Comparison of ENCODE assay signal across 8 cellular contexts in genomic region chr1:201481761-201482493, GRCh38. TPM values are rescaled to one million over a fixed set of nuclear protein-coding genes. Genes with fewer than 3 reads are reported as not detected.
DNase-seq lines count a peak whose midpoint lies in the region; ATAC-seq and TF ChIP-seq lines count a peak whose summit lies in the region.

No MANE protein-coding gene starts in this region.

- no peaks in the 10 kb centered on the region for H3K9me3 ChIP-seq in mucosa of descending colon

- no peak overlapping the region for H3K4me3 ChIP-seq in mucosa of descending colon

- DNase-seq in COLO829 (ENCODE audit: low spot score) (peak; percentile 90), GM20000 (ENCODE audit: low spot score) (peak; percentile 88), HK-2 (ENCODE audit: unreplicated experiment) (peak; percentile 86), NOMO-1 treated with dmso at 0.1 percent for 144 hours (lab: John Stamatoyannopoulos, UW; ENCODE audit: unreplicated experiment) (peak; percentile 79), epidermal melanocyte (ENCODE audit: insufficient read length, low spot score) (peak; percentile 79), mucosa of descending colon (peak; percentile 88 to 92 (median 88))
- DNase-seq in activated CD8-positive, alpha-beta memory T cell treated with anti-CD3 and anti-CD28 coated beads, Interleukin-2, amount 50 U/mL, for 4 hours, result peak; percentile 81
- DNase-seq in stimulated activated CD8-positive, alpha-beta memory T cell treated with anti-CD3 and anti-CD28 coated beads, Interleukin-4, amount 100 ng/mL, for 1 hour (ENCODE audit: low read depth in 2 of 2, low spot score in 1 of 2), result peak; percentile 56 to 66

- H3K36me3 ChIP-seq in mucosa of descending colon (ENCODE audit: low read depth), result no peaks in the 10 kb centered on the region

- H3K4me1 ChIP-seq in mucosa of descending colon (ENCODE audit: low read depth), result peaks cover 20% of the 10 kb centered on the region

- TF ChIP-seq CTCF in GM20000 (IDR thresholded peaks at IDR 0.05; ENCODE audit: extremely low read depth, missing control alignments), result peak; percentile 75
- TF ChIP-seq CTCF in mucosa of descending colon (IDR thresholded peaks at IDR 0.05), result peak; percentile 91

- ATAC-seq in mucosa of descending colon, result peak; percentile 78

- intact Hi-C loops in mucosa of descending colon (cut with DNase I, micrococcal nuclease), result no loop called here

RNA-seq across cellular contexts. Expression of gene PHLDA3, which starts 12.9 kb away (rescaled TPM):
- 100 to 1,000 TPM in 1 of 3 donors, 10 to 100 TPM in 1, 1 to 10 TPM in 1; 8.5 to 106 (median 12.4) TPM for total RNA-seq in mucosa of descending colon

RNA-seq across cellular contexts. Expression of gene CSRP1, which starts 25.0 kb away (rescaled TPM):
- total RNA-seq in mucosa of descending colon, result 1,000 to 10,000 TPM in 1 of 3 donors, 100 to 1,000 TPM in 2; 150 to 1,587 (median 214) TPM

RNA-seq across cellular contexts. Expression of gene NAV1, which starts 57.0 kb away (rescaled TPM):
- total RNA-seq in mucosa of descending colon, result 10 to 100 TPM; 13.7 to 64.3 (median 16.7) TPM
